10 cellular contexts compared by ENCODE assay signal in genomic region chr1:154218545-154218944, GRCh38. TPM values are rescaled to one million over a fixed set of nuclear protein-coding genes. Genes with fewer than 3 reads are reported as not detected.
DNase-seq lines count a peak whose midpoint lies in the region; ATAC-seq and TF ChIP-seq lines count a peak whose summit lies in the region.
"Had no signal": no experiment of that assay in that cellular context is flagged by ENCODE, and none has a peak within 500 bp of the region (broad histone marks: within the 10 kb centered on the region; RNA-seq: fewer than 3 reads in every experiment).

No MANE protein-coding gene starts in this region.

- H3K4me1 ChIP-seq in CD8-positive, alpha-beta T cell (ENCODE audit: insufficient read depth, low read length): peaks cover 45% of the 10 kb centered on the region

- no peak for ATAC-seq in CD8-positive, alpha-beta T cell
- no peak for ATAC-seq in naive thymus-derived CD8-positive, alpha-beta T cell
- no peak for ATAC-seq in GM18861 (IDR thresholded peaks at IDR 0.05; ENCODE audit: unreplicated experiment)
- ATAC-seq in HG02798 (IDR thresholded peaks at IDR 0.05; ENCODE audit: poor library complexity, unreplicated experiment): no peak
- ATAC-seq: mucosa of descending colon had no signal

- peaks cover 54% of the 10 kb centered on the region for H3K36me3 Mint-ChIP-seq in CD8-positive, alpha-beta T cell
- H3K36me3 Mint-ChIP-seq in naive thymus-derived CD8-positive, alpha-beta T cell: peaks cover 0 to 50% (median 9%) of the 10 kb centered on the region in 3 donors

- H3K27me3 Mint-ChIP-seq in CD8-positive, alpha-beta T cell (ENCODE audit: low read depth): no peaks in the 10 kb centered on the region
- peaks cover 0 to 2% (median 0%) of the 10 kb centered on the region in 5 donors for H3K27me3 Mint-ChIP-seq in naive thymus-derived CD8-positive, alpha-beta T cell

- POLR2A ChIA-PET in CD8-positive, alpha-beta T cell (lab: Charles Lee): interaction anchor here (0.7 to 3.5 kb wide), 7 partner anchors 12 to 228 kb away, joined by 3 to 14 read pairs (median 4); partner anchors contain the start of gene RPS27
- POLR2A ChIA-PET in naive thymus-derived CD8-positive, alpha-beta T cell (lab: Charles Lee): interaction anchor here (0.6 to 3.5 kb wide), 5 partner anchors 36 to 1360 kb away, joined by 3 to 29 read pairs (median 4); partner anchors contain the start of genes GATAD2B and RPS27

- CTCF ChIA-PET in CD8-positive, alpha-beta T cell (lab: Charles Lee): interaction anchor here (1.5 to 2.5 kb wide), 2 partner anchors 20 to 185 kb away, joined by 3 to 8 read pairs; no protein-coding TSS in a partner anchor

- peak overlapping the region; percentile 95 for H3K4me3 Mint-ChIP-seq in CD8-positive, alpha-beta T cell
- H3K4me3 Mint-ChIP-seq in naive thymus-derived CD8-positive, alpha-beta T cell: peak overlapping the region; percentile 83 to 99 (median 96)

- peak overlapping the region; percentile 99 for H3K27ac Mint-ChIP-seq in CD8-positive, alpha-beta T cell
- peak overlapping the region; percentile 99 to 100 (median 100) for H3K27ac Mint-ChIP-seq in naive thymus-derived CD8-positive, alpha-beta T cell

- H3K9me3 Mint-ChIP-seq in CD8-positive, alpha-beta T cell: no peaks in the 10 kb centered on the region
- H3K9me3 Mint-ChIP-seq in naive thymus-derived CD8-positive, alpha-beta T cell: no peaks in the 10 kb centered on the region

- H3K9me3 ChIP-seq in CD8-positive, alpha-beta T cell (ENCODE audit: low read length): no peaks in the 10 kb centered on the region
- H3K9me3 ChIP-seq in KOPT-K1 (ENCODE audit: insufficient read depth, low read length, poor library complexity, severe bottlenecking): no peaks in the 10 kb centered on the region
- H3K9me3 ChIP-seq: mucosa of descending colon had no signal

- DNase-seq in CD8-positive, alpha-beta T cell: no peak
- DNase-seq in choroid plexus epithelial cell (ENCODE audit: low read depth) (no peak), SW480 (ENCODE audit: low spot score) (no peak), T-helper 9 cell (no peak)
- no peak for DNase-seq in naive thymus-derived CD8-positive, alpha-beta T cell
- DNase-seq: mucosa of descending colon, NCI-H146 had no signal

- peaks cover 56% of the 10 kb centered on the region for H3K4me1 Mint-ChIP-seq in CD8-positive, alpha-beta T cell (ENCODE audit: low read depth)
- H3K4me1 Mint-ChIP-seq in naive thymus-derived CD8-positive, alpha-beta T cell: peaks cover 38 to 62% (median 58%) of the 10 kb centered on the region in 4 donors

- H3K27me3 ChIP-seq in CD8-positive, alpha-beta T cell (ENCODE audit: insufficient read depth, low read length): no peaks in the 10 kb centered on the region

- H3K36me3 ChIP-seq in CD8-positive, alpha-beta T cell (ENCODE audit: insufficient read depth, low read length): peaks cover 24% of the 10 kb centered on the region
- peaks cover 40% of the 10 kb centered on the region for H3K36me3 ChIP-seq in KOPT-K1 (ENCODE audit: insufficient read depth, low read length)

- H3K27ac ChIP-seq in CD8-positive, alpha-beta T cell (ENCODE audit: low read depth, low read length): no peak overlapping the region
- H3K27ac ChIP-seq in KOPT-K1 (ENCODE audit: low read depth, low read length, poor library complexity, severe bottlenecking): peak overlapping the region; percentile 94

- intact Hi-C loops in CD8-positive, alpha-beta T cell (cut with DNase I, micrococcal nuclease): no loop called here

- no peak for TF ChIP-seq CTCF in CD8-positive, alpha-beta T cell (IDR thresholded peaks at IDR 0.05)
- TF ChIP-seq CTCF in choroid plexus epithelial cell (conservative IDR thresholded peaks at IDR 0.05; ENCODE audit: low read depth, low read length): no peak

- no peak overlapping the region for H3K4me3 ChIP-seq in CD8-positive, alpha-beta T cell (ENCODE audit: low read depth, low read length)
- H3K4me3 ChIP-seq in choroid plexus epithelial cell (ENCODE audit: low read depth, low read length): peak overlapping the region; percentile 79
- H3K4me3 ChIP-seq: mucosa of descending colon had no signal

RNA-seq across cellular contexts. Expression of gene UBAP2L, which starts 2.2 kb away (rescaled TPM):
- 100 to 1,000 TPM; 212 to 226 TPM for total RNA-seq in CD8-positive, alpha-beta T cell
- total RNA-seq in naive thymus-derived CD8-positive, alpha-beta T cell: 100 to 1,000 TPM; 205 to 206 TPM
- 10 to 100 TPM; 42.0 to 70.5 (median 54.8) TPM for polyA plus RNA-seq in naive thymus-derived CD8-positive, alpha-beta T cell

RNA-seq across cellular contexts. Expression of gene CFAP141, which starts 12.4 kb away (rescaled TPM):
- not detected for total RNA-seq in CD8-positive, alpha-beta T cell
- not detected for total RNA-seq in naive thymus-derived CD8-positive, alpha-beta T cell
- polyA plus RNA-seq in naive thymus-derived CD8-positive, alpha-beta T cell: not detected
- total RNA-seq: mucosa of descending colon had no signal

RNA-seq across cellular contexts. Expression of gene TPM3, which starts 26.6 kb away (rescaled TPM):
- 100 to 1,000 TPM; 341 to 347 TPM for total RNA-seq in CD8-positive, alpha-beta T cell
- total RNA-seq in naive thymus-derived CD8-positive, alpha-beta T cell: 100 to 1,000 TPM; 287 to 307 TPM
- polyA plus RNA-seq in naive thymus-derived CD8-positive, alpha-beta T cell: 1,000 to 10,000 TPM in 1 of 3 donors, 100 to 1,000 TPM in 2; 791 to 1,022 (median 805) TPM

RNA-seq across cellular contexts. Expression of gene HAX1, which starts 53.9 kb away (rescaled TPM):
- total RNA-seq in CD8-positive, alpha-beta T cell: 10 to 100 TPM; 56.8 to 58.4 TPM
- 100 to 1,000 TPM; 112 to 118 TPM for total RNA-seq in naive thymus-derived CD8-positive, alpha-beta T cell
- polyA plus RNA-seq in naive thymus-derived CD8-positive, alpha-beta T cell: 100 to 1,000 TPM; 165 to 170 (median 169) TPM
